Comparison of ENCODE assay signal across 23 cellular contexts in genomic region chr2:177348735-177349693, GRCh38. TPM values are rescaled to one million over a fixed set of nuclear protein-coding genes. Genes with fewer than 3 reads are reported as not detected.
A peak's percentile ranks its signal among the peaks of the same experiment; 100 is the strongest.
DNase-seq lines count a peak whose midpoint lies in the region; ATAC-seq and TF ChIP-seq lines count a peak whose summit lies in the region.
"Had no signal": no experiment of that assay in that cellular context is flagged by ENCODE, and none has a peak within 500 bp of the region (broad histone marks: within the 10 kb centered on the region; RNA-seq: fewer than 3 reads in every experiment).

No MANE protein-coding gene starts in this region.

- no peak overlapping the region for H3K56ac ChIP-seq in IMR-90 (ENCODE audit: extremely low read depth, insufficient read depth, low read length)

- H3K79me1 ChIP-seq in IMR-90 (ENCODE audit: low read depth in 1 of 2, low read length in 2 of 2) = peaks cover 0 to 3% of the 10 kb centered on the region in 2 experiments; a peak in 2 of 4 replicates
- H3K79me1 ChIP-seq in trophoblast cell (ENCODE audit: low read length) = no peaks in the 10 kb centered on the region

- H3K9me3 ChIP-seq in IMR-90 (ENCODE audit: control insufficient read depth, insufficient read depth, low read length) (no peaks in the 10 kb centered on the region), trophoblast cell (ENCODE audit: insufficient read depth, low read depth, low read length) (peaks cover 5% of the 10 kb centered on the region), BE2C (no peaks in the 10 kb centered on the region)
- H3K9me3 ChIP-seq: prostate gland, SJCRH30 had no signal

- H3K36me3 ChIP-seq in IMR-90 (ENCODE audit: control insufficient read depth, insufficient read depth, low read length) (no peaks in the 10 kb centered on the region), trophoblast cell (ENCODE audit: control insufficient read depth in 1 of 2, insufficient read depth in 2 of 2, low read length in 2 of 2) (no peaks in the 10 kb centered on the region), BE2C (no peaks in the 10 kb centered on the region)
- H3K36me3 ChIP-seq: prostate gland, SJCRH30 had no signal

- dilution Hi-C loops in IMR-90 (cut with HindIII; ENCODE audit: low sequenced_read_pairs, unreplicated experiment) = no loop called here

- no peak for DNase-seq in IMR-90
- DNase-seq in trophoblast cell = no peak
- DNase-seq in SIG-M5 treated with dmso at 0.1 percent for 504 hours (lab: John Stamatoyannopoulos, UW; ENCODE audit: unreplicated experiment) = no peak
- DNase-seq in BE2C = no peak
- no peak for DNase-seq in SHP77 treated with DMSO at 0.1 percent for 48 hours (lab: John Stamatoyannopoulos, UW)
- DNase-seq: activated CD4-positive, alpha-beta T cell treated with anti-CD3 and anti-CD28 coated beads for 36 hours; activated T-cell treated with anti-CD3 and anti-CD28 coated beads, Interleukin-2, amount 50 U/mL, for 72 hours; CD4-positive, CD25-positive, alpha-beta regulatory T cell; foreskin fibroblast; immature natural killer cell; NCI-H1105 treated with DMSO at 0.1 percent for 48 hours; NCI-H2107; NK-92 treated with Interleukin-12 subunit alpha and Interleukin-12 subunit beta, amount 100 ng/mL, for 24 hours; T-helper 1 cell had no signal

- ATAC-seq in GM18502 (IDR thresholded peaks at IDR 0.05; ENCODE audit: poor library complexity, unreplicated experiment) (peak; percentile 53), HG02571 (IDR thresholded peaks at IDR 0.05; ENCODE audit: unreplicated experiment) (peak; percentile 59), IMR-90 (ENCODE audit: low read depth) (no peak), GM21515 (IDR thresholded peaks at IDR 0.05; ENCODE audit: unreplicated experiment) (no peak)
- ATAC-seq: activated CD4-positive, alpha-beta T cell treated with anti-CD3 and anti-CD28 coated beads for 36 hours; activated T-cell treated with anti-CD3 and anti-CD28 coated beads, Interleukin-2, amount 50 U/mL, for 72 hours; stimulated activated memory B cell treated with anti-CD40 and anti-IgM and Interleukin-4, amounts not matched to agents 10 μg/mL and 1 μg/mL and 100 μg/mL, for 72 hours had no signal

- H3K9ac ChIP-seq in IMR-90 (ENCODE audit: low read depth, low read length) (no peak overlapping the region), trophoblast cell (ENCODE audit: low read length) (no peak overlapping the region)

- no peak overlapping the region for H2BK15ac ChIP-seq in IMR-90 (ENCODE audit: low read depth, low read length)

- BruUV-seq in IMR-90 (replicated peaks; lab: Mats Ljungman, UMichigan) = no TSS peak

- TF ChIP-seq CTCF in IMR-90 (conservative IDR thresholded peaks at IDR 0.05; ENCODE audit: low read depth, low read length) (no peak), BE2C (IDR thresholded peaks at IDR 0.05; ENCODE audit: low read depth, low read length) (no peak)

- H3K4me2 ChIP-seq in IMR-90 (ENCODE audit: low read depth, low read length) (no peak overlapping the region), trophoblast cell (ENCODE audit: low read length) (no peak overlapping the region)
- H3K4me2 ChIP-seq: hepatocyte had no signal

- H3K18ac ChIP-seq in IMR-90 (ENCODE audit: low read depth, low read length) (no peak overlapping the region; the same call in 1 of the 2 replicates), trophoblast cell (ENCODE audit: low read length) (no peak overlapping the region)

- H3K23ac ChIP-seq in IMR-90 (ENCODE audit: low read depth, low read length) (no peak overlapping the region), trophoblast cell (ENCODE audit: low read length) (peak overlapping the region; percentile 31)

- CTCF ChIA-PET in IMR-90 (lab: Yijun Ruan, JAX) = interaction anchor here (0.7 to 1.2 kb wide), 3 partner anchors 22 to 117 kb away, joined by 3 to 4 read pairs (median 4); no protein-coding TSS in a partner anchor

- no peak overlapping the region for H2AK5ac ChIP-seq in IMR-90 (ENCODE audit: low read depth, low read length)
- H2AK5ac ChIP-seq in trophoblast cell (ENCODE audit: low read length) = no peak overlapping the region

- H3K4me1 ChIP-seq in IMR-90 (ENCODE audit: control insufficient read depth, insufficient read depth, low read length) (peaks cover 2% of the 10 kb centered on the region; the same call in 1 of the 2 replicates), trophoblast cell (ENCODE audit: control insufficient read depth in 1 of 2, insufficient read depth in 2 of 2, low read length in 2 of 2) (no peaks in the 10 kb centered on the region), BE2C (no peaks in the 10 kb centered on the region)
- H3K4me1 ChIP-seq: prostate gland, SJCRH30 had no signal

- WGBS in IMR-90 (ENCODE audit: extremely low coverage in 2 of 2, insufficient read length in 1 of 2), 2 experiments = 94% methylated on average over 3 of the region's 3 CpGs; no CpG with 5 or more reads in 1 of the 2 experiments
- no CpG with 5 or more reads among the region's 3 CpGs for WGBS in trophoblast cell (ENCODE audit: extremely low coverage, insufficient coverage, insufficient read length)

- H4K12ac ChIP-seq in trophoblast cell (ENCODE audit: low read depth, low read length) = no peak overlapping the region

- H2AK9ac ChIP-seq in IMR-90 (replicated peaks; ENCODE audit: low read depth, low read length, poor library complexity) = peak overlapping the region; percentile 65

- H4K20me1 ChIP-seq in IMR-90 (ENCODE audit: insufficient read depth, low read length) = no peaks in the 10 kb centered on the region

- no peak for TF ChIP-seq RAD21 in IMR-90 (IDR thresholded peaks at IDR 0.05; ENCODE audit: low read length)

- H3K4ac ChIP-seq in IMR-90 (ENCODE audit: low read depth, low read length) (no peak overlapping the region), trophoblast cell (ENCODE audit: low read depth, low read length) (no peak overlapping the region)

- H4K91ac ChIP-seq in IMR-90 (ENCODE audit: insufficient read depth, low read depth, low read length) (no peak overlapping the region), trophoblast cell (ENCODE audit: low read depth, low read length) (no peak overlapping the region)

- H3K27me3 ChIP-seq in IMR-90 (ENCODE audit: control insufficient read depth, insufficient read depth, low read length) (no peaks in the 10 kb centered on the region), trophoblast cell (ENCODE audit: insufficient read depth, low read length) (no peaks in the 10 kb centered on the region), BE2C (no peaks in the 10 kb centered on the region)
- H3K27me3 ChIP-seq: hepatocyte, SJCRH30 had no signal

- peak overlapping the region; percentile 17 for H2BK5ac ChIP-seq in IMR-90 (ENCODE audit: low read depth, low read length, poor library complexity, severe bottlenecking)
- no peak overlapping the region for H2BK5ac ChIP-seq in trophoblast cell (ENCODE audit: low read depth, low read length, poor library complexity)

- H3K27ac ChIP-seq in IMR-90 (ENCODE audit: insufficient read depth, low read length) (no peak overlapping the region), trophoblast cell (ENCODE audit: low read depth, low read length) (no peak overlapping the region)
- H3K27ac ChIP-seq: epithelial cell of prostate, hepatocyte, prostate gland, SJCRH30, skin epidermis had no signal

- H3K79me2 ChIP-seq in trophoblast cell (ENCODE audit: control insufficient read depth, insufficient read depth, low read length, poor library complexity) = no peaks in the 10 kb centered on the region
- H3K79me2 ChIP-seq: hepatocyte had no signal

- H2BK120ac ChIP-seq in IMR-90 (ENCODE audit: low read depth, low read length) (no peak overlapping the region), trophoblast cell (ENCODE audit: insufficient read depth, low read length, poor library complexity) (no peak overlapping the region)

- POLR2A ChIA-PET in IMR-90 (lab: Charles Lee; ENCODE audit: unreplicated experiment) = no interaction called here

- H4K8ac ChIP-seq in IMR-90 (ENCODE audit: low read depth in 2 of 2, low read length in 2 of 2) (no peak overlapping the region), trophoblast cell (ENCODE audit: low read depth, low read length) (no peak overlapping the region)

- no peak overlapping the region for H2BK20ac ChIP-seq in IMR-90 (ENCODE audit: low read depth, low read length)

- H3K14ac ChIP-seq in IMR-90 (replicated peaks; ENCODE audit: low read depth, low read length) = peak overlapping the region; percentile 29; the same call in 1 of the 2 replicates
- H3K14ac ChIP-seq in trophoblast cell (ENCODE audit: low read length) = no peak overlapping the region

- no peak overlapping the region for H2BK12ac ChIP-seq in trophoblast cell (ENCODE audit: low read length)

- intact Hi-C loops in IMR-90 (cut with micrococcal nuclease) = no loop called here

- peaks cover 10% of the 10 kb centered on the region; the same call in 1 of the 2 replicates for H3K9me1 ChIP-seq in IMR-90 (ENCODE audit: insufficient read depth, low read length)

- in situ Hi-C loops in IMR-90 (cut with MboI; ENCODE audit: low sequenced_read_pairs) = no loop called here

- H4K5ac ChIP-seq in IMR-90 (ENCODE audit: low read depth, low read length) = no peak overlapping the region

- TF ChIP-seq POLR2A in IMR-90 (IDR thresholded peaks at IDR 0.05; ENCODE audit: low read depth, low read length) = no peak

- no peak overlapping the region for H3K4me3 ChIP-seq in IMR-90 (ENCODE audit: insufficient read depth, low read depth, low read length)
- H3K4me3 ChIP-seq in trophoblast cell (ENCODE audit: low read depth, low read length) = no peak overlapping the region
- no peak overlapping the region for H3K4me3 ChIP-seq in BE2C (ENCODE audit: low read depth, low read length)
- H3K4me3 ChIP-seq: hepatocyte, prostate gland, SJCRH30, skin epidermis had no signal

- peak overlapping the region; percentile 44 for H2AFZ ChIP-seq in IMR-90 (replicated peaks; ENCODE audit: low read length, poor library complexity)
- no peak overlapping the region for H2AFZ ChIP-seq in trophoblast cell (ENCODE audit: insufficient read depth, low read length, poor library complexity)
- H2AFZ ChIP-seq: hepatocyte had no signal

TF ChIP-seq in IMR-90, 13 proteins besides CTCF, POLR2A, EP300 and RAD21:
- no peak for TF ChIP-seq CEBPB (IDR thresholded peaks at IDR 0.05; ENCODE audit: low read depth, low read length)
- no peak for TF ChIP-seq MAFK (IDR thresholded peaks at IDR 0.05; ENCODE audit: low read depth, low read length)
- no peak for TF ChIP-seq RCOR1 (IDR thresholded peaks at IDR 0.05; ENCODE audit: insufficient replicate concordance, low read length)
- TF ChIP-seq BHLHE40 (IDR thresholded peaks at IDR 0.05; ENCODE audit: low read depth, low read length) = no peak
TF ChIP-seq in IMR-90: peak in this region for 0.

RNA-seq across cellular contexts. Expression of gene AGPS, which starts 43.6 kb away (rescaled TPM):
- 18.6 and 34.4 TPM in 2 replicates for total RNA-seq in IMR-90 (2012; rRNA removed)
- 5.5 and 6.6 TPM in 2 replicates for polyA plus RNA-seq in IMR-90 (2012; rRNA removed)
- polyA plus RNA-seq in IMR-90 (2012; cell fraction: cytosol; rRNA removed) = 2.5 and 7.5 TPM in 2 replicates
- 2.3 and 3.0 TPM in 2 replicates for polyA plus RNA-seq in IMR-90 (2012; cell fraction: nucleus; rRNA removed; ENCODE audit: low replicate concordance)
- 22.4 and 25.8 TPM in 2 replicates for polyA plus RNA-seq in trophoblast cell (2013)
- 30.6 TPM for polyA plus RNA-seq in BE2C (2012; ENCODE audit: insufficient read depth, insufficient read length, low read depth)

Comparison
In these comparisons a context has a peak if more than half of its experiments do, and no peak if none do; other contexts are left out.
1. ATAC-seq: peak in GM18502 (single experiment) and HG02571 (single experiment); none in IMR-90 (single experiment) and GM21515 (single experiment).